In the genomic region with DNA sequence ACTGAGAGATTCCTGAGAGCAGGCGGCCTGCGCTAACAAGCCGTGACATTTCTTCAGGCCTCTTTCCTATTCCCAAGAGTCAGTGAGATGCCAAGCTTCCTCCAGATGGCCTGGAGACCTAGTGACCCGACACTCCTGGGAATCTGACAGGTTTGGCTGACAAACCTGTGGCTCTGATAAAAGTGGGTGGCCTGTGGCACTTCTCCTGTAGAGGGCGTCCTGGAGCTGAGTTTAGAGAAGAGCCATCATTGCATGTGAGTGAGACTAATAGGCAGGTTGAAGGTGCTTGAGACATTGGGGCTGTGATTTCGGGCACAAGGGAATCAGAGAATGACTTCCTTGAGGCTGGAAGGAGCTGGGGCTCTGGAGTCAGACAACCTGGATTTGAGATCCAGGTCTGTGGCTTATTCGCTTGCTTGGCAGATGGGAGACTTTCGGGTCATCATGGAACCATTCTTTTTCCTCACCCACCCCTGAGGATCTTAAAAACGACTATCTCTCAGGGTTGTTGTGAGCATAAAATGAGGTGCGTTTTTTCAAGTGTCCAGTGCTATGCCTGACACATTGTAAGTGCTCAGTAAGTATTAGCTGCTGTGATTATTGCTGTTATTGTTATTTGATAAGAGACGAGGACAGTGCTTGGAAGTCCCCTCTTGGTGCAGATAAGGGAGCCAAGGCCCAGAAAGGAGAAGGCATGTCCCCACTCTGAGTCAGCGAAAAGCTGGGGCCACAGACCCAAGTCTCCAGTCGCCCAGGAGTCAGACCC, we compare ENCODE assay signal across 8 cellular contexts.
DNase-seq lines count a peak whose midpoint lies in the region; ATAC-seq and TF ChIP-seq lines count a peak whose summit lies in the region.

No MANE protein-coding gene starts in this region.

- H3K27me3 ChIP-seq in suprapubic skin: peaks cover 10% of the 10 kb centered on the region

- no peak for TF ChIP-seq POLR2A in suprapubic skin (IDR thresholded peaks at IDR 0.05)

- no peaks in the 10 kb centered on the region for H3K9me3 Mint-ChIP-seq in activated CD4-positive, alpha-beta T cell treated with anti-CD3 and anti-CD28 coated beads, Interleukin-2, amount 10 ng/mL, durations not matched to agents 24 days and 14 days

- intact Hi-C loops in activated CD4-positive, alpha-beta T cell treated with anti-CD3 and anti-CD28 coated beads, Interleukin-2, amount 10 ng/mL, durations not matched to agents 24 days and 14 days (cut with micrococcal nuclease): no loop called here

- no peak overlapping the region for H3K27ac Mint-ChIP-seq in activated CD4-positive, alpha-beta T cell treated with anti-CD3 and anti-CD28 coated beads, Interleukin-2, amount 10 ng/mL, durations not matched to agents 24 days and 14 days

- H3K4me3 ChIP-seq in suprapubic skin: no peak overlapping the region

- TF ChIP-seq CTCF in suprapubic skin (IDR thresholded peaks at IDR 0.05): peak in 1 of 2 donors; percentile 19

- no peaks in the 10 kb centered on the region for H3K36me3 ChIP-seq in suprapubic skin

- DNase-seq in activated CD4-positive, alpha-beta T cell treated with anti-CD3 and anti-CD28 coated beads, Interleukin-2, amount 10 ng/mL, durations not matched to agents 24 days and 14 days: peak; percentile 73
- DNase-seq in activated CD4-positive, alpha-beta T cell treated with anti-CD3 and anti-CD28 coated beads for 1 hour: no peak
- DNase-seq in activated CD4-positive, alpha-beta T cell treated with anti-CD3 and anti-CD28 coated beads, Interleukin-2, amount 50 U/mL, for 48 hours: peak; percentile 48 to 61
- peak; percentile 40 for DNase-seq in iris pigment epithelial cell (ENCODE audit: low read depth)
- no peak for DNase-seq in GM19240 (ENCODE audit: insufficient read length, low spot score)
- no peak for DNase-seq in suprapubic skin (ENCODE audit: low spot score in 2 of 2)

- TF ChIP-seq EP300 in Ishikawa (IDR thresholded peaks at IDR 0.05; ENCODE audit: borderline replicate concordance) (no peak), suprapubic skin (IDR thresholded peaks at IDR 0.05) (no peak)

- H3K9me3 ChIP-seq in suprapubic skin: no peaks in the 10 kb centered on the region

- H3K4me3 Mint-ChIP-seq in activated CD4-positive, alpha-beta T cell treated with anti-CD3 and anti-CD28 coated beads, Interleukin-2, amount 10 ng/mL, durations not matched to agents 24 days and 14 days: no peak overlapping the region

- ATAC-seq in HG02763 (IDR thresholded peaks at IDR 0.05; ENCODE audit: unreplicated experiment): no peak

- TF ChIP-seq RAD21 in Ishikawa (IDR thresholded peaks at IDR 0.05; ENCODE audit: low read depth): peak; percentile 71

- no peak overlapping the region for H3K27ac ChIP-seq in suprapubic skin

- H3K4me1 ChIP-seq in suprapubic skin: no peaks in the 10 kb centered on the region

- H3K36me3 Mint-ChIP-seq in activated CD4-positive, alpha-beta T cell treated with anti-CD3 and anti-CD28 coated beads, Interleukin-2, amount 10 ng/mL, durations not matched to agents 24 days and 14 days (ENCODE audit: low read depth): no peaks in the 10 kb centered on the region

- H3K4me1 Mint-ChIP-seq in activated CD4-positive, alpha-beta T cell treated with anti-CD3 and anti-CD28 coated beads, Interleukin-2, amount 10 ng/mL, durations not matched to agents 24 days and 14 days: no peaks in the 10 kb centered on the region

- peaks cover 14% of the 10 kb centered on the region for H3K27me3 Mint-ChIP-seq in activated CD4-positive, alpha-beta T cell treated with anti-CD3 and anti-CD28 coated beads, Interleukin-2, amount 10 ng/mL, durations not matched to agents 24 days and 14 days

- 58% methylated on average over 12 of the region's 13 CpGs for WGBS in suprapubic skin

TF ChIP-seq in Ishikawa, 13 proteins besides CTCF, POLR2A, EP300 and RAD21:
- TF ChIP-seq YY1 (IDR thresholded peaks at IDR 0.05; ENCODE audit: low read depth) (no peak), FOXM1 (IDR thresholded peaks at IDR 0.05; ENCODE audit: borderline replicate concordance, low read depth) (no peak), TCF12 (IDR thresholded peaks at IDR 0.05; ENCODE audit: low read depth) (no peak), EGR1 (IDR thresholded peaks at IDR 0.05) (no peak), TEAD4 (IDR thresholded peaks at IDR 0.05) (no peak), CREB1 (IDR thresholded peaks at IDR 0.05; ENCODE audit: low read depth) (no peak), ZBTB7A (IDR thresholded peaks at IDR 0.05; ENCODE audit: low read depth) (no peak), CEBPB (IDR thresholded peaks at IDR 0.05) (no peak), NFIC (IDR thresholded peaks at IDR 0.05) (no peak), TAF1 (IDR thresholded peaks at IDR 0.05; ENCODE audit: low read depth) (no peak)
- TF ChIP-seq, protein P1, sequence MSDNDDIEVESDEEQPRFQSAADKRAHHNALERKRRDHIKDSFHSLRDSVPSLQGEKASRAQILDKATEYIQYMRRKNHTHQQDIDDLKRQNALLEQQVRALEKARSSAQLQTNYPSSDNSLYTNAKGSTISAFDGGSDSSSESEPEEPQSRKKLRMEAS (IDR thresholded peaks at IDR 0.05): no peak
- TF ChIP-seq, protein P2, sequence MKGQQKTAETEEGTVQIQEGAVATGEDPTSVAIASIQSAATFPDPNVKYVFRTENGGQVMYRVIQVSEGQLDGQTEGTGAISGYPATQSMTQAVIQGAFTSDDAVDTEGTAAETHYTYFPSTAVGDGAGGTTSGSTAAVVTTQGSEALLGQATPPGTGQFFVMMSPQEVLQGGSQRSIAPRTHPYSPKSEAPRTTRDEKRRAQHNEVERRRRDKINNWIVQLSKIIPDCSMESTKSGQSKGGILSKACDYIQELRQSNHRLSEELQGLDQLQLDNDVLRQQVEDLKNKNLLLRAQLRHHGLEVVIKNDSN (IDR thresholded peaks at IDR 0.05): no peak
- TF ChIP-seq, protein P3, sequence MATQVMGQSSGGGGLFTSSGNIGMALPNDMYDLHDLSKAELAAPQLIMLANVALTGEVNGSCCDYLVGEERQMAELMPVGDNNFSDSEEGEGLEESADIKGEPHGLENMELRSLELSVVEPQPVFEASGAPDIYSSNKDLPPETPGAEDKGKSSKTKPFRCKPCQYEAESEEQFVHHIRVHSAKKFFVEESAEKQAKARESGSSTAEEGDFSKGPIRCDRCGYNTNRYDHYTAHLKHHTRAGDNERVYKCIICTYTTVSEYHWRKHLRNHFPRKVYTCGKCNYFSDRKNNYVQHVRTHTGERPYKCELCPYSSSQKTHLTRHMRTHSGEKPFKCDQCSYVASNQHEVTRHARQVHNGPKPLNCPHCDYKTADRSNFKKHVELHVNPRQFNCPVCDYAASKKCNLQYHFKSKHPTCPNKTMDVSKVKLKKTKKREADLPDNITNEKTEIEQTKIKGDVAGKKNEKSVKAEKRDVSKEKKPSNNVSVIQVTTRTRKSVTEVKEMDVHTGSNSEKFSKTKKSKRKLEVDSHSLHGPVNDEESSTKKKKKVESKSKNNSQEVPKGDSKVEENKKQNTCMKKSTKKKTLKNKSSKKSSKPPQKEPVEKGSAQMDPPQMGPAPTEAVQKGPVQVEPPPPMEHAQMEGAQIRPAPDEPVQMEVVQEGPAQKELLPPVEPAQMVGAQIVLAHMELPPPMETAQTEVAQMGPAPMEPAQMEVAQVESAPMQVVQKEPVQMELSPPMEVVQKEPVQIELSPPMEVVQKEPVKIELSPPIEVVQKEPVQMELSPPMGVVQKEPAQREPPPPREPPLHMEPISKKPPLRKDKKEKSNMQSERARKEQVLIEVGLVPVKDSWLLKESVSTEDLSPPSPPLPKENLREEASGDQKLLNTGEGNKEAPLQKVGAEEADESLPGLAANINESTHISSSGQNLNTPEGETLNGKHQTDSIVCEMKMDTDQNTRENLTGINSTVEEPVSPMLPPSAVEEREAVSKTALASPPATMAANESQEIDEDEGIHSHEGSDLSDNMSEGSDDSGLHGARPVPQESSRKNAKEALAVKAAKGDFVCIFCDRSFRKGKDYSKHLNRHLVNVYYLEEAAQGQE (IDR thresholded peaks at IDR 0.05; ENCODE audit: low read depth): no peak

Comparison
In these comparisons a context has a peak if more than half of its experiments do, and no peak if none do; other contexts are left out.
1. DNase-seq: peak in activated CD4-positive, alpha-beta T cell treated with anti-CD3 and anti-CD28 coated beads, Interleukin-2, amount 10 ng/mL, durations not matched to agents 24 days and 14 days (single experiment), activated CD4-positive, alpha-beta T cell treated with anti-CD3 and anti-CD28 coated beads, Interleukin-2, amount 50 U/mL, for 48 hours (2 of 2) and iris pigment epithelial cell (single experiment); none in activated CD4-positive, alpha-beta T cell treated with anti-CD3 and anti-CD28 coated beads for 1 hour (single experiment), GM19240 (single experiment) and suprapubic skin (0 of 2).